In the genomic region with DNA sequence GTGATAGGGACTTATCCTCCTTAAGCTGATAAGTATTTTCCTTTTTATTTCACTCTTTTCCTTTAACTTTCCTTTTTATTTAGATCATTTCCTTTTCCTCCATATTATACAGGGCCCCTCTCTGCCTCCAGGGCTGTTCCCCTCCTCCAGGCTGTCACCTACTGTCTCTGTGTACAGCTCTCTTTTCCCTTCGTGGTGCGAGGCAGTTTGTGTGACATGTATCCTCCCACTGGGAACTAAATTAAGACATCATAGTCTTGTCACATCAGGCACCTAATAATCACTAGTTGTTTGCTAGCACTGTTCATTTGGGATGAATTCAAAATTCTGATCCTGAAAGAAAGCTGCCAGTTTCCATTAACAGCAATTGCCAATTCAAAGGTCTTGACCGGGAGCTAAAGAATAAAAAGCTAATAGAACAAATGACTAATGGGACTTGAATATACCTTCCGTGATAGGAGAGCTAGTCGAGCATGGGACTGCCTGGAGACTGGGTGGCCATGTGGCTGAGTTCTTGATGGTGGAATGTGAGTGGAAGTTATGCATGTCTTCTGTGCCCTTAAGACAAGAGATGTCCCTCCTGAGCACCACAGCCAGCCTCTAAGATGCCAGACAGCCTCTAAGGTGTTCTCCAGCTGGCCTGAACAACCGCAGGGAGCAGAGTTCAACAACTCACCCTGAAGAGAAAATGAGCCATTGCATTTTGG, we compare ENCODE assay signal across 35 cellular contexts.
"Had no signal": no experiment of that assay in that cellular context is flagged by ENCODE, and none has a peak within 500 bp of the region (broad histone marks: within the 10 kb centered on the region; RNA-seq: fewer than 3 reads in every experiment).

No MANE protein-coding gene starts in this region.

- H3K9me3 ChIP-seq: gastrocnemius medialis had no signal

- ATAC-seq: activated CD4-positive, CD25-positive, alpha-beta regulatory T cell treated with anti-CD3 and anti-CD28 coated beads, Interleukin-2, amount 50 U/mL, for 24 hours; activated CD8-positive, alpha-beta T cell treated with anti-CD3 and anti-CD28 coated beads, Interleukin-2, amount 10 ng/mL, durations not matched to agents 7 days and 5 days; activated naive CD4-positive, alpha-beta T cell treated with anti-CD3 and anti-CD28 coated beads, Interleukin-2, amount 50 U/mL, for 72 hours; activated T-cell treated with anti-CD3 and anti-CD28 coated beads, Interleukin-2, amount 50 U/mL, for 72 hours; esophagus mucosa; foreskin keratinocyte; gastrocnemius medialis; heart right ventricle; T-helper 17 cell had no signal

- H3K4me3 Mint-ChIP-seq: activated B cell treated with CpG ODN at 0.5 μM for 24 hours; activated CD4-positive, alpha-beta memory T cell treated with anti-CD3 and anti-CD28 coated beads for 36 hours; activated CD8-positive, alpha-beta T cell treated with anti-CD3 and anti-CD28 coated beads, Interleukin-2, amount 10 ng/mL, durations not matched to agents 7 days and 5 days; activated naive CD4-positive, alpha-beta T cell treated with anti-CD3 and anti-CD28 coated beads, Interleukin-2, amount 10 ng/mL, durations not matched to agents 7 days and 5 days; activated naive CD8-positive, alpha-beta T cell treated with anti-CD3 and anti-CD28 coated beads, Interleukin-2, amount 10 ng/mL, durations not matched to agents 7 days and 5 days; activated T-cell treated with anti-CD3 and anti-CD28 coated beads, Interleukin-2, amount 50 U/mL, for 24 hours; activated T-cell treated with anti-CD3 and anti-CD28 coated beads, Interleukin-2, amount 50 U/mL, for 72 hours; brain; central memory CD8-positive, alpha-beta T cell; dendritic cell treated with granulocyte-macrophage colony-stimulating factor and Interleukin-4, amounts not matched to agents 40 ng/mL and 50 ng/mL, for 4 days; endodermal cell; T-helper 17 cell; T-helper 2 cell treated with Interferon-gamma antibody and Interleukin-4, amounts not matched to agents 5 μg/mL and 100 μg/mL, for 36 hours had no signal

- H3K27me3 ChIP-seq: ascending aorta, breast epithelium, cardiac muscle cell, dorsolateral prefrontal cortex, gastrocnemius medialis, heart right ventricle had no signal

- H3K27ac Mint-ChIP-seq: activated B cell treated with CpG ODN at 0.5 μM for 24 hours; activated CD4-positive, alpha-beta memory T cell treated with anti-CD3 and anti-CD28 coated beads for 36 hours; activated CD8-positive, alpha-beta T cell treated with anti-CD3 and anti-CD28 coated beads, Interleukin-2, amount 10 ng/mL, durations not matched to agents 7 days and 5 days; activated naive CD4-positive, alpha-beta T cell treated with anti-CD3 and anti-CD28 coated beads, Interleukin-2, amount 10 ng/mL, durations not matched to agents 7 days and 5 days; activated naive CD4-positive, alpha-beta T cell treated with anti-CD3 and anti-CD28 coated beads, Interleukin-2, amount 50 U/mL, for 72 hours; activated naive CD8-positive, alpha-beta T cell treated with anti-CD3 and anti-CD28 coated beads, Interleukin-2, amount 10 ng/mL, durations not matched to agents 7 days and 5 days; activated T-cell treated with anti-CD3 and anti-CD28 coated beads, Interleukin-2, amount 50 U/mL, for 24 hours; activated T-cell treated with anti-CD3 and anti-CD28 coated beads, Interleukin-2, amount 50 U/mL, for 72 hours; brain; dendritic cell treated with granulocyte-macrophage colony-stimulating factor and Interleukin-4, amounts not matched to agents 40 ng/mL and 50 ng/mL, for 4 days; endodermal cell; T-helper 17 cell; T-helper 2 cell treated with Interferon-gamma antibody and Interleukin-4, amounts not matched to agents 5 μg/mL and 100 μg/mL, for 36 hours had no signal

- H3K4me3 ChIP-seq: ascending aorta, breast epithelium, cardiac muscle cell, coronary artery, dorsolateral prefrontal cortex, gastrocnemius medialis, heart right ventricle had no signal

- H3K27me3 Mint-ChIP-seq: activated CD4-positive, alpha-beta memory T cell treated with anti-CD3 and anti-CD28 coated beads for 36 hours; activated naive CD4-positive, alpha-beta T cell treated with anti-CD3 and anti-CD28 coated beads, Interleukin-2, amount 10 ng/mL, durations not matched to agents 7 days and 5 days; activated T-cell treated with anti-CD3 and anti-CD28 coated beads, Interleukin-2, amount 50 U/mL, for 24 hours; central memory CD8-positive, alpha-beta T cell; T-helper 17 cell had no signal

- DNase-seq: activated B cell treated with CpG ODN at 0.5 μM for 24 hours; activated CD4-positive, alpha-beta memory T cell treated with anti-CD3 and anti-CD28 coated beads for 36 hours; activated CD4-positive, alpha-beta T cell treated with anti-CD3 and anti-CD28 coated beads for 48 hours; activated CD4-positive, alpha-beta T cell treated with anti-CD3 and anti-CD28 coated beads, Interleukin-2, amount 50 U/mL, for 1 hour; activated CD8-positive, alpha-beta memory T cell treated with anti-CD3 and anti-CD28 coated beads, Interleukin-2, amount 50 U/mL, for 48 hours; activated CD8-positive, alpha-beta T cell treated with anti-CD3 and anti-CD28 coated beads, Interleukin-2, amount 10 ng/mL, durations not matched to agents 7 days and 5 days; activated gamma-delta T cell; activated naive CD4-positive, alpha-beta T cell; activated naive CD4-positive, alpha-beta T cell treated with anti-CD3 and anti-CD28 coated beads, Interleukin-2, amount 10 ng/mL, durations not matched to agents 7 days and 5 days; activated naive CD8-positive, alpha-beta T cell treated with anti-CD3 and anti-CD28 coated beads, Interleukin-2, amount 10 ng/mL, durations not matched to agents 7 days and 5 days; activated T-cell treated with anti-CD3 and anti-CD28 coated beads for 4 hours; activated T-cell treated with anti-CD3 and anti-CD28 coated beads, Interleukin-2, amount 50 U/mL, for 24 hours; activated T-cell treated with anti-CD3 and anti-CD28 coated beads, Interleukin-2, amount 50 U/mL, for 72 hours; dorsolateral prefrontal cortex; effector memory CD4-positive, alpha-beta T cell; endodermal cell; foreskin keratinocyte; gastrocnemius medialis; glutamatergic neuron; heart right ventricle; T-helper 1 cell; T-helper 17 cell; T1000; WERI-Rb-1 had no signal

- H3K36me3 Mint-ChIP-seq: activated CD4-positive, alpha-beta memory T cell treated with anti-CD3 and anti-CD28 coated beads for 36 hours; activated naive CD4-positive, alpha-beta T cell treated with anti-CD3 and anti-CD28 coated beads, Interleukin-2, amount 10 ng/mL, durations not matched to agents 7 days and 5 days; activated naive CD8-positive, alpha-beta T cell treated with anti-CD3 and anti-CD28 coated beads, Interleukin-2, amount 10 ng/mL, durations not matched to agents 7 days and 5 days; brain had no signal

- H3K36me3 ChIP-seq: ascending aorta, breast epithelium, cardiac muscle cell, gastrocnemius medialis, heart right ventricle, WERI-Rb-1 had no signal

- H3K9me3 Mint-ChIP-seq: activated naive CD4-positive, alpha-beta T cell treated with anti-CD3 and anti-CD28 coated beads, Interleukin-2, amount 10 ng/mL, durations not matched to agents 7 days and 5 days; activated T-cell treated with anti-CD3 and anti-CD28 coated beads, Interleukin-2, amount 50 U/mL, for 24 hours; dendritic cell treated with granulocyte-macrophage colony-stimulating factor and Interleukin-4, amounts not matched to agents 40 ng/mL and 50 ng/mL, for 4 days; endodermal cell; T-helper 2 cell treated with Interferon-gamma antibody and Interleukin-4, amounts not matched to agents 5 μg/mL and 100 μg/mL, for 36 hours had no signal

- H3K4me1 Mint-ChIP-seq: activated B cell treated with CpG ODN at 0.5 μM for 24 hours; activated naive CD4-positive, alpha-beta T cell treated with anti-CD3 and anti-CD28 coated beads, Interleukin-2, amount 10 ng/mL, durations not matched to agents 7 days and 5 days; activated naive CD8-positive, alpha-beta T cell treated with anti-CD3 and anti-CD28 coated beads, Interleukin-2, amount 10 ng/mL, durations not matched to agents 7 days and 5 days; central memory CD8-positive, alpha-beta T cell; T-helper 17 cell had no signal

- H3K27ac ChIP-seq: ascending aorta, breast epithelium, cardiac muscle cell, coronary artery, dorsolateral prefrontal cortex, foreskin keratinocyte, gastrocnemius medialis, heart right ventricle, WERI-Rb-1 had no signal

- H3K4me1 ChIP-seq: ascending aorta, breast epithelium, foreskin keratinocyte, gastrocnemius medialis had no signal
